19 cellular contexts compared by ENCODE assay signal in genomic region chr6:71254323-71254722, GRCh38. TPM values are rescaled to one million over a fixed set of nuclear protein-coding genes. Genes with fewer than 3 reads are reported as not detected.
DNase-seq lines count a peak whose midpoint lies in the region; TF ChIP-seq lines count a peak whose summit lies in the region.
"Had no signal": no experiment of that assay in that cellular context is flagged by ENCODE, and none has a peak within 500 bp of the region (broad histone marks: within the 10 kb centered on the region; RNA-seq: fewer than 3 reads in every experiment).

No MANE protein-coding gene starts in this region.

- no peak overlapping the region for H3K23ac ChIP-seq in neuronal stem cell (ENCODE audit: low read depth, low read length, poor library complexity)

- no peak overlapping the region for H2BK12ac ChIP-seq in neuronal stem cell (ENCODE audit: low read length)

- WGBS in neuronal stem cell (ENCODE audit: extremely low coverage in 2 of 2, insufficient read length in 2 of 2, insufficient replicate concordance in 1 of 2), 2 donors: no CpG with 5 or more reads among the region's 3 CpGs

- no peak overlapping the region for H2BK15ac ChIP-seq in neuronal stem cell (ENCODE audit: low read length)

- no peak overlapping the region for H3K4me3 ChIP-seq in WERI-Rb-1 (ENCODE audit: low read depth, low read length)
- no peak overlapping the region for H3K4me3 ChIP-seq in neuronal stem cell (ENCODE audit: low read length in 2 of 2)
- H3K4me3 ChIP-seq: Peyer's patch, upper lobe of left lung had no signal

- H4K8ac ChIP-seq in neuronal stem cell (ENCODE audit: low read depth, low read length): no peak overlapping the region

- H3K9ac ChIP-seq in neuronal stem cell (ENCODE audit: low read depth, low read length, poor library complexity): no peak overlapping the region

- no peak overlapping the region for H3K14ac ChIP-seq in neuronal stem cell (ENCODE audit: low read length)

- H3K4me3 Mint-ChIP-seq in chondrocyte (ENCODE audit: unreplicated experiment): no peak overlapping the region
- H3K4me3 Mint-ChIP-seq: CD14-positive monocyte had no signal

- H3K27ac Mint-ChIP-seq in chondrocyte (ENCODE audit: unreplicated experiment): no peak overlapping the region

- H3K27me3 Mint-ChIP-seq in chondrocyte (ENCODE audit: low read depth): no peaks in the 10 kb centered on the region

- no peak overlapping the region for H3K4ac ChIP-seq in neuronal stem cell (ENCODE audit: low read length)

- H3K36me3 ChIP-seq in WERI-Rb-1 (no peaks in the 10 kb centered on the region), neuronal stem cell (replicated peaks in 1 of 2; ENCODE audit: control insufficient read depth in 2 of 2, insufficient read depth in 2 of 2, low read length in 2 of 2) (no peaks in the 10 kb centered on the region)
- H3K36me3 ChIP-seq: Peyer's patch, upper lobe of left lung had no signal

- no peak overlapping the region for H3K4me2 ChIP-seq in neuronal stem cell (ENCODE audit: insufficient read depth, low read length, poor library complexity, severe bottlenecking)

- no peaks in the 10 kb centered on the region for H3K79me1 ChIP-seq in neuronal stem cell (ENCODE audit: low read depth, low read length)

- peaks cover 3 to 23% of the 10 kb centered on the region in 2 donors for H3K4me1 ChIP-seq in neuronal stem cell (ENCODE audit: control insufficient read depth in 2 of 2, insufficient read depth in 1 of 2, low read depth in 1 of 2, low read length in 2 of 2)
- H3K4me1 ChIP-seq: Peyer's patch had no signal

- no peak overlapping the region for H2AFZ ChIP-seq in neuronal stem cell (ENCODE audit: low read length)

- H2AK5ac ChIP-seq in neuronal stem cell (ENCODE audit: low read depth, low read length): no peak overlapping the region

- H3K27me3 ChIP-seq in WERI-Rb-1 (ENCODE audit: insufficient read depth, low read depth, severe bottlenecking): no peaks in the 10 kb centered on the region
- no peaks in the 10 kb centered on the region for H3K27me3 ChIP-seq in neuronal stem cell (ENCODE audit: control insufficient read depth in 3 of 3, insufficient read depth in 3 of 3, low read depth in 1 of 3, low read length in 3 of 3)
- H3K27me3 ChIP-seq: Peyer's patch, upper lobe of left lung had no signal

- H4K91ac ChIP-seq in neuronal stem cell (ENCODE audit: low read depth, low read length, poor library complexity): no peak overlapping the region

- peaks cover 17% of the 10 kb centered on the region for H3K4me1 Mint-ChIP-seq in chondrocyte (ENCODE audit: low read depth)

- DNase-seq in NCI-H1417 (lab: John Stamatoyannopoulos, UW) (peak in 2 of 3 experiments; percentile 55 to 87), NCI-H1417 treated with DMSO at 0.1 percent for 48 hours (lab: John Stamatoyannopoulos, UW) (no peak), NCI-H2171 (lab: John Stamatoyannopoulos, UW) (peak; percentile 66), WERI-Rb-1 (peak; percentile 77), neuronal stem cell (ENCODE audit: low spot score) (peak; percentile 8), chondrocyte (ENCODE audit: low spot score) (no peak), amniotic stem cell (lab: John Stamatoyannopoulos, UW) (no peak), kidney tubule cell (ENCODE audit: low spot score) (no peak)
- DNase-seq: activated CD4-positive, CD25-positive, alpha-beta regulatory T cell; activated CD8-positive, alpha-beta memory T cell treated with anti-CD3 and anti-CD28 coated beads for 24 hours; amygdala; DND-41; NCI-H1092; NCI-H510A; Peyer's patch; stimulated activated naive CD4-positive, alpha-beta T cell treated with Interleukin-2 at 50 U/mL for 16 hours; upper lobe of left lung had no signal

- no peaks in the 10 kb centered on the region for H3K9me3 Mint-ChIP-seq in chondrocyte (ENCODE audit: low read depth)

- TF ChIP-seq CTCF in WERI-Rb-1 (IDR thresholded peaks at IDR 0.05; ENCODE audit: low read depth, low read length) (no peak), chondrocyte (IDR thresholded peaks at IDR 0.05) (no peak)

- H3K27ac ChIP-seq in WERI-Rb-1 (no peak overlapping the region), neuronal stem cell (replicated peaks; ENCODE audit: low read length) (no peak overlapping the region)
- H3K27ac ChIP-seq: HL-60, Peyer's patch, upper lobe of left lung had no signal

- H3K9me3 ChIP-seq in WERI-Rb-1 (ENCODE audit: severe bottlenecking): no peaks in the 10 kb centered on the region
- H3K9me3 ChIP-seq in neuronal stem cell (replicated peaks in 1 of 2; ENCODE audit: control insufficient read depth in 2 of 2, insufficient read depth in 1 of 2, low read depth in 1 of 2, low read length in 2 of 2): peaks cover 0 to 5% of the 10 kb centered on the region in 2 donors
- H3K9me3 ChIP-seq: Peyer's patch, upper lobe of left lung had no signal

- no peaks in the 10 kb centered on the region for H3K36me3 Mint-ChIP-seq in chondrocyte (ENCODE audit: low read depth)

- H2BK5ac ChIP-seq in neuronal stem cell (ENCODE audit: low read length): no peak overlapping the region

- H3K18ac ChIP-seq in neuronal stem cell (ENCODE audit: low read length): no peak overlapping the region

- no peak overlapping the region for H2BK120ac ChIP-seq in neuronal stem cell (ENCODE audit: low read depth, low read length)

RNA-seq across cellular contexts. Expression of gene OGFRL1, which starts 34.3 kb away (rescaled TPM):
- polyA plus RNA-seq in neuronal stem cell (2013, experiment 1 of 2): 5.3 TPM
- polyA plus RNA-seq in neuronal stem cell (2013, experiment 2 of 2): 5.3 TPM
- 3.9 to 6.5 TPM (median 6.3 TPM) in 3 replicates for total RNA-seq in chondrocyte

Comparison
In these comparisons a context has a peak if more than half of its experiments do, and no peak if none do; other contexts are left out.
1. DNase-seq: peak in NCI-H1417 (2 of 3), NCI-H2171 (single experiment), WERI-Rb-1 (single experiment) and neuronal stem cell (single experiment); none in NCI-H1417 treated with DMSO at 0.1 percent for 48 hours (single experiment), chondrocyte (single experiment), amniotic stem cell (single experiment) and kidney tubule cell (single experiment).